In genomic region chr4:112230879-112231778, GRCh38 we compare ENCODE assay signal across 1 cellular context.
TF ChIP-seq lines count a peak whose summit lies in the region.

No MANE protein-coding gene starts in this region.

TF ChIP-seq in HepG2, 621 proteins besides CTCF, POLR2A, EP300 and RAD21 (continued from another document and continues in another):
- TF ChIP-seq IRF1 (CRISPR knock-in tag; IDR thresholded peaks at IDR 0.05; ENCODE audit: low read depth) (no peak), CBX5 (CRISPR knock-in tag; IDR thresholded peaks at IDR 0.05; ENCODE audit: borderline replicate concordance) (peak; percentile 52; the same call in 1 of the 2 replicates), SNAPC4 (CRISPR knock-in tag; IDR thresholded peaks at IDR 0.05) (0 out of 2 replicates have a peak, but pooled peaks have one; percentile 30), SNAPC5 (CRISPR knock-in tag; IDR thresholded peaks at IDR 0.05; ENCODE audit: borderline replicate concordance) (no peak), HMGA1 (CRISPR knock-in tag; conservative IDR thresholded peaks at IDR 0.05) (no peak), ZNF609 (CRISPR knock-in tag; IDR thresholded peaks at IDR 0.05; ENCODE audit: borderline replicate concordance) (no peak; the same call in 1 of the 2 replicates), GMEB1 (CRISPR knock-in tag; IDR thresholded peaks at IDR 0.05; ENCODE audit: borderline replicate concordance) (peak; percentile 89; the same call in 1 of the 2 replicates), MAF1 (CRISPR knock-in tag; IDR thresholded peaks at IDR 0.05; ENCODE audit: borderline replicate concordance) (no peak), BCL6 (CRISPR knock-in tag; IDR thresholded peaks at IDR 0.05) (peak; percentile 39; the same call in 1 of the 2 replicates), ZBTB39 (CRISPR knock-in tag; IDR thresholded peaks at IDR 0.05) (no peak), ELF3 (CRISPR knock-in tag; IDR thresholded peaks at IDR 0.05) (peak; percentile 69), JARID2 (CRISPR knock-in tag; IDR thresholded peaks at IDR 0.05; ENCODE audit: insufficient replicate concordance) (peak; percentile 27), NKX3-1 (CRISPR knock-in tag; IDR thresholded peaks at IDR 0.05) (peak; percentile 41; the same call in 1 of the 2 replicates), ZSCAN5A (CRISPR knock-in tag; IDR thresholded peaks at IDR 0.05; ENCODE audit: borderline replicate concordance) (no peak; the same call in 1 of the 2 replicates), RXRB (CRISPR knock-in tag; IDR thresholded peaks at IDR 0.05; ENCODE audit: borderline replicate concordance) (peak; percentile 70; the same call in 1 of the 2 replicates), ZMAT3 (CRISPR knock-in tag; conservative IDR thresholded peaks at IDR 0.05) (no peak), ZNF678 (CRISPR knock-in tag; IDR thresholded peaks at IDR 0.05) (no peak), ZNF496 (CRISPR knock-in tag; IDR thresholded peaks at IDR 0.05; ENCODE audit: insufficient replicate concordance) (no peak), ZNF639 (CRISPR knock-in tag; conservative IDR thresholded peaks at IDR 0.05) (peak; percentile 69; the same call in 1 of the 2 replicates), ZNF20 (CRISPR knock-in tag; IDR thresholded peaks at IDR 0.05) (no peak), U2AF2 (IDR thresholded peaks at IDR 0.05; ENCODE audit: low read depth, low read length) (no peak), ZNF292 (CRISPR knock-in tag; IDR thresholded peaks at IDR 0.05; ENCODE audit: borderline replicate concordance, low read depth) (no peak; the same call in 1 of the 2 replicates), TOE1 (CRISPR knock-in tag; IDR thresholded peaks at IDR 0.05) (no peak; the same call in 1 of the 2 replicates), SRSF9 (IDR thresholded peaks at IDR 0.05; ENCODE audit: borderline replicate concordance, insufficient read depth, low read depth, low read length, poor library complexity, severe bottlenecking) (no peak), CERS6 (CRISPR knock-in tag; IDR thresholded peaks at IDR 0.05) (no peak), ZNF552 (CRISPR knock-in tag; IDR thresholded peaks at IDR 0.05; ENCODE audit: borderline replicate concordance) (0 out of 2 replicates have a peak, but pooled peaks have one; percentile 6), SRY (CRISPR knock-in tag; IDR thresholded peaks at IDR 0.05) (no peak; the same call in 1 of the 2 replicates), JUND (CRISPR knock-in tag; IDR thresholded peaks at IDR 0.05) (no peak), ZBTB2 (CRISPR knock-in tag; IDR thresholded peaks at IDR 0.05; ENCODE audit: low read depth) (no peak), GATAD1 (CRISPR knock-in tag; IDR thresholded peaks at IDR 0.05) (peak; percentile 79), ZNF550 (CRISPR knock-in tag; IDR thresholded peaks at IDR 0.05; ENCODE audit: borderline replicate concordance) (no peak)
